In the genomic region with DNA sequence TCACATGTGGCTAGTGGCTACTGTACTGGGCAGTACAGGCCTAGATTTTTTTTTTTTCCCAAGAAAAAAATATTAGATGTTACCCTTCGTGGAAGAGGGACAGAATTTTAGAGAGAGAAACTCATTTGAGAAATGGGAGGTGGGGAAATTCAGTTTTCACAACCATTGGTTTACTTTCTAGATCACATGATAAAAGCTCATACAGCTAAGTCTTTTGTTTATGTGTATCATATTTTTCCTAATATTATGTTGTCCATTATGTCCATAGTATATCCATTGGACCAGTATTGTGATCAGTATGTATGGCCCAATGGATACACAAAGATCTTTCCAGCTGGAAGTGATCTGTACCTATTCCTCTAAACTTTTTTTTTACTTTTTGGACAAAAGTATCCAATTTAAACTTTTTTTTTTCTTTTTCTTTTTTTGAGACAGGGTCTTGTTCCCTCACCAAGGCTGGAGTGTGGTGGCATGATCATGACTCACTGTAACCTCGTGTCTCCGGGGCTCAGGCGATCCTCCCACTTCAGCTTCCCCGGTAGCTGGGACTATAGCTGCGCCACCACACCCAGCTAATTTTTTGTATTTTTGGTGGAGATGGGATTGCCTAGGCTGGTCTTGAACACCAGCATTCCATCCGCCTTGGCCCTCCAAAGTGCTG, we compare ENCODE assay signal across 22 cellular contexts. TPM values are rescaled to one million over a fixed set of nuclear protein-coding genes. Genes with fewer than 3 reads are reported as not detected.
DNase-seq lines count a peak whose midpoint lies in the region; TF ChIP-seq lines count a peak whose summit lies in the region.
"Had no signal": no experiment of that assay in that cellular context is flagged by ENCODE, and none has a peak within 500 bp of the region (broad histone marks: within the 10 kb centered on the region; RNA-seq: fewer than 3 reads in every experiment).

No MANE protein-coding gene starts in this region.

- H3K4me3 ChIP-seq in NB4 (ENCODE audit: low read depth, low read length) = no peak overlapping the region
- H3K4me3 ChIP-seq: GM12878, uterus had no signal

- H3K36me3 Mint-ChIP-seq in chondrocyte (ENCODE audit: low read depth) (peaks cover 7% of the 10 kb centered on the region), neural crest cell (ENCODE audit: low read depth) (peaks cover 2% of the 10 kb centered on the region)
- H3K36me3 Mint-ChIP-seq in activated T-helper 1 cell treated with anti-CD3 and anti-CD28 coated beads, Interleukin-12 subunit alpha, Interleukin-12 subunit beta, Interleukin-2, Interleukin-4 antibody, amounts not matched to agents 30 ng/mL and 10 ng/mL and 1 ng/mL, durations not matched to agents 14 hours and 24 hours and 36 hours (ENCODE audit: low read depth) = peaks cover 23% of the 10 kb centered on the region

- intact Hi-C loops in activated T-helper 1 cell treated with anti-CD3 and anti-CD28 coated beads, Interleukin-12 subunit alpha, Interleukin-12 subunit beta, Interleukin-2, Interleukin-4 antibody, amounts not matched to agents 30 ng/mL and 10 ng/mL and 1 ng/mL, durations not matched to agents 14 hours and 24 hours and 36 hours (cut with micrococcal nuclease) = no loop called here

- TF ChIP-seq CTCF in NB4 (IDR thresholded peaks at IDR 0.05; ENCODE audit: low read depth, low read length) (no peak), chondrocyte (IDR thresholded peaks at IDR 0.05) (no peak), neural crest cell (conservative IDR thresholded peaks at IDR 0.05) (no peak)

- H3K9me3 Mint-ChIP-seq in chondrocyte (ENCODE audit: low read depth) (no peaks in the 10 kb centered on the region), neural crest cell (no peaks in the 10 kb centered on the region)
- no peaks in the 10 kb centered on the region for H3K9me3 Mint-ChIP-seq in activated T-helper 1 cell treated with anti-CD3 and anti-CD28 coated beads, Interleukin-12 subunit alpha, Interleukin-12 subunit beta, Interleukin-2, Interleukin-4 antibody, amounts not matched to agents 30 ng/mL and 10 ng/mL and 1 ng/mL, durations not matched to agents 14 hours and 24 hours and 36 hours
- H3K9me3 Mint-ChIP-seq: activated naive CD4-positive, alpha-beta T cell treated with anti-CD3 and anti-CD28 coated beads for 36 hours; stimulated activated naive CD8-positive, alpha-beta T cell treated with anti-CD3 and anti-CD28 coated beads, Interleukin-15, amount 100 ng/mL, for 72 hours had no signal

- H3K4me3 Mint-ChIP-seq in chondrocyte (ENCODE audit: unreplicated experiment) = peak overlapping the region; percentile 55
- peak overlapping the region; percentile 26 for H3K4me3 Mint-ChIP-seq in neural crest cell
- no peak overlapping the region for H3K4me3 Mint-ChIP-seq in activated T-helper 1 cell treated with anti-CD3 and anti-CD28 coated beads, Interleukin-12 subunit alpha, Interleukin-12 subunit beta, Interleukin-2, Interleukin-4 antibody, amounts not matched to agents 30 ng/mL and 10 ng/mL and 1 ng/mL, durations not matched to agents 14 hours and 24 hours and 36 hours
- H3K4me3 Mint-ChIP-seq: activated naive CD4-positive, alpha-beta T cell treated with anti-CD3 and anti-CD28 coated beads for 36 hours; stimulated activated naive CD8-positive, alpha-beta T cell treated with anti-CD3 and anti-CD28 coated beads, Interleukin-15, amount 100 ng/mL, for 72 hours had no signal

- H3K4me1 Mint-ChIP-seq in chondrocyte (ENCODE audit: low read depth) = peaks cover 72% of the 10 kb centered on the region
- H3K4me1 Mint-ChIP-seq in neural crest cell = peaks cover 56% of the 10 kb centered on the region
- H3K4me1 Mint-ChIP-seq in activated T-helper 1 cell treated with anti-CD3 and anti-CD28 coated beads, Interleukin-12 subunit alpha, Interleukin-12 subunit beta, Interleukin-2, Interleukin-4 antibody, amounts not matched to agents 30 ng/mL and 10 ng/mL and 1 ng/mL, durations not matched to agents 14 hours and 24 hours and 36 hours (ENCODE audit: low read depth) = peaks cover 40% of the 10 kb centered on the region

- DNase-seq in CD1c-positive myeloid dendritic cell (ENCODE audit: extremely low spot score) (peak; percentile 56), NB4 (ENCODE audit: low read depth) (peak; percentile 55), chondrocyte (ENCODE audit: low spot score) (no peak), neural crest cell (ENCODE audit: low read depth, low spot score) (no peak), GM03348 (ENCODE audit: low spot score) (no peak), HuH-7 (ENCODE audit: low spot score) (no peak), NCI-H69 (lab: John Stamatoyannopoulos, UW) (no peak)
- no peak for DNase-seq in activated T-helper 1 cell treated with anti-CD3 and anti-CD28 coated beads, Interleukin-12 subunit alpha, Interleukin-12 subunit beta, Interleukin-2, Interleukin-4 antibody, amounts not matched to agents 30 ng/mL and 10 ng/mL and 1 ng/mL, durations not matched to agents 14 hours and 24 hours and 36 hours (ENCODE audit: low spot score)
- DNase-seq: activated naive CD4-positive, alpha-beta T cell treated with anti-CD3 and anti-CD28 coated beads for 36 hours; hypothalamus; left colon; midbrain; NCI-H2029; NCI-H524 treated with DMSO at 0.1 percent for 48 hours; right cardiac atrium; stimulated activated naive CD8-positive, alpha-beta T cell treated with anti-CD3 and anti-CD28 coated beads, Interleukin-15, amount 100 ng/mL, for 72 hours; uterus had no signal

- H3K27me3 Mint-ChIP-seq in chondrocyte (ENCODE audit: low read depth) = no peaks in the 10 kb centered on the region
- H3K27me3 Mint-ChIP-seq in neural crest cell (ENCODE audit: low read depth) = no peaks in the 10 kb centered on the region
- no peaks in the 10 kb centered on the region for H3K27me3 Mint-ChIP-seq in activated T-helper 1 cell treated with anti-CD3 and anti-CD28 coated beads, Interleukin-12 subunit alpha, Interleukin-12 subunit beta, Interleukin-2, Interleukin-4 antibody, amounts not matched to agents 30 ng/mL and 10 ng/mL and 1 ng/mL, durations not matched to agents 14 hours and 24 hours and 36 hours (ENCODE audit: insufficient read depth)
- H3K27me3 Mint-ChIP-seq: stimulated activated naive CD8-positive, alpha-beta T cell treated with anti-CD3 and anti-CD28 coated beads, Interleukin-15, amount 100 ng/mL, for 72 hours had no signal

- TF ChIP-seq POLR2A in NB4 (IDR thresholded peaks at IDR 0.05; ENCODE audit: extremely low read depth, insufficient read length) = no peak

- H3K27ac Mint-ChIP-seq in chondrocyte (ENCODE audit: unreplicated experiment) (peak overlapping the region; percentile 94), neural crest cell (ENCODE audit: unreplicated experiment) (no peak overlapping the region)
- H3K27ac Mint-ChIP-seq in activated T-helper 1 cell treated with anti-CD3 and anti-CD28 coated beads, Interleukin-12 subunit alpha, Interleukin-12 subunit beta, Interleukin-2, Interleukin-4 antibody, amounts not matched to agents 30 ng/mL and 10 ng/mL and 1 ng/mL, durations not matched to agents 14 hours and 24 hours and 36 hours = no peak overlapping the region
- H3K27ac Mint-ChIP-seq: activated naive CD4-positive, alpha-beta T cell treated with anti-CD3 and anti-CD28 coated beads for 36 hours had no signal

RNA-seq across cellular contexts. Expression of a gene that starts 4.1 kb away (rescaled TPM):
- 731 to 820 TPM (median 734 TPM) in 3 replicates for total RNA-seq in chondrocyte
- 139 and 145 TPM in 2 replicates for total RNA-seq in neural crest cell
- total RNA-seq in activated T-helper 1 cell treated with anti-CD3 and anti-CD28 coated beads, Interleukin-12 subunit alpha, Interleukin-12 subunit beta, Interleukin-2, Interleukin-4 antibody, amounts not matched to agents 30 ng/mL and 10 ng/mL and 1 ng/mL, durations not matched to agents 14 hours and 24 hours and 36 hours = 52.8 and 59.2 TPM in 2 replicates

RNA-seq across cellular contexts. Expression of a gene that starts 32.4 kb away (rescaled TPM):
- not detected in 3 replicates for total RNA-seq in chondrocyte
- total RNA-seq in neural crest cell = not detected in 2 replicates
- not detected in 2 replicates for total RNA-seq in activated T-helper 1 cell treated with anti-CD3 and anti-CD28 coated beads, Interleukin-12 subunit alpha, Interleukin-12 subunit beta, Interleukin-2, Interleukin-4 antibody, amounts not matched to agents 30 ng/mL and 10 ng/mL and 1 ng/mL, durations not matched to agents 14 hours and 24 hours and 36 hours
- total RNA-seq: activated naive CD4-positive, alpha-beta T cell treated with anti-CD3 and anti-CD28 coated beads for 36 hours; dermis microvascular lymphatic vessel endothelial cell; epithelial cell of proximal tubule; G401; GM12878; HepG2; left colon; right cardiac atrium; uterus had no signal

RNA-seq across cellular contexts. Expression of a gene that starts 48.5 kb away (rescaled TPM):
- total RNA-seq in chondrocyte = 7.6 to 8.8 TPM (median 8.5 TPM) in 3 replicates
- total RNA-seq in neural crest cell = 70.6 and 72.2 TPM in 2 replicates
- 10.0 and 11.1 TPM in 2 replicates for total RNA-seq in activated T-helper 1 cell treated with anti-CD3 and anti-CD28 coated beads, Interleukin-12 subunit alpha, Interleukin-12 subunit beta, Interleukin-2, Interleukin-4 antibody, amounts not matched to agents 30 ng/mL and 10 ng/mL and 1 ng/mL, durations not matched to agents 14 hours and 24 hours and 36 hours

Comparison
In these comparisons a context has a peak if more than half of its experiments do, and no peak if none do; other contexts are left out.
1. DNase-seq: peak in CD1c-positive myeloid dendritic cell (single experiment) and NB4 (single experiment); none in chondrocyte (single experiment), neural crest cell (single experiment), GM03348 (single experiment), activated T-helper 1 cell treated with anti-CD3 and anti-CD28 coated beads, Interleukin-12 subunit alpha, Interleukin-12 subunit beta, Interleukin-2, Interleukin-4 antibody, amounts not matched to agents 30 ng/mL and 10 ng/mL and 1 ng/mL, durations not matched to agents 14 hours and 24 hours and 36 hours (single experiment), HuH-7 (single experiment) and NCI-H69 (single experiment).